ENCODE assay signal across 1 cellular context in the genomic region with DNA sequence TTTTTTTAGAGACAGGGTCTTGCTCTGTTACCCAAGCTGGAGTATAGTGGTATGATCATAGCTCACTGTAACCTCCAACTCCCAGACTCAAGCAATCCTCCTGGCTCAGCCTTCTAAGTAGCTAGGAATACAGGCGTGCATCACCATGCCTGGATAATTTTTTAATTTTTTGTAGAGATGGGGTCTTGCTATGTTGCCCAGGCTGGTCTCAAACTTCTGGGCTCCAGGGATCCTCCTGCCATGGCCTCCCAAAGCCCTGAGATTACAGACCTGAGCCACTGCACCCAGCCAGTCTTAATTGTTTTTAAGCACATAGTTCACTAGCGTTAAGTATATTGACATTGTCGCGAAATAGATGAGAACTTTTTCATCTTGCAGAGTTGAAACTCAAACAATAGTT.
TF ChIP-seq lines count a peak whose summit lies in the region.

No MANE protein-coding gene starts in this region.

TF ChIP-seq in GM12878, 131 proteins besides CTCF, POLR2A, EP300 and RAD21:
- TF ChIP-seq, protein P1, sequence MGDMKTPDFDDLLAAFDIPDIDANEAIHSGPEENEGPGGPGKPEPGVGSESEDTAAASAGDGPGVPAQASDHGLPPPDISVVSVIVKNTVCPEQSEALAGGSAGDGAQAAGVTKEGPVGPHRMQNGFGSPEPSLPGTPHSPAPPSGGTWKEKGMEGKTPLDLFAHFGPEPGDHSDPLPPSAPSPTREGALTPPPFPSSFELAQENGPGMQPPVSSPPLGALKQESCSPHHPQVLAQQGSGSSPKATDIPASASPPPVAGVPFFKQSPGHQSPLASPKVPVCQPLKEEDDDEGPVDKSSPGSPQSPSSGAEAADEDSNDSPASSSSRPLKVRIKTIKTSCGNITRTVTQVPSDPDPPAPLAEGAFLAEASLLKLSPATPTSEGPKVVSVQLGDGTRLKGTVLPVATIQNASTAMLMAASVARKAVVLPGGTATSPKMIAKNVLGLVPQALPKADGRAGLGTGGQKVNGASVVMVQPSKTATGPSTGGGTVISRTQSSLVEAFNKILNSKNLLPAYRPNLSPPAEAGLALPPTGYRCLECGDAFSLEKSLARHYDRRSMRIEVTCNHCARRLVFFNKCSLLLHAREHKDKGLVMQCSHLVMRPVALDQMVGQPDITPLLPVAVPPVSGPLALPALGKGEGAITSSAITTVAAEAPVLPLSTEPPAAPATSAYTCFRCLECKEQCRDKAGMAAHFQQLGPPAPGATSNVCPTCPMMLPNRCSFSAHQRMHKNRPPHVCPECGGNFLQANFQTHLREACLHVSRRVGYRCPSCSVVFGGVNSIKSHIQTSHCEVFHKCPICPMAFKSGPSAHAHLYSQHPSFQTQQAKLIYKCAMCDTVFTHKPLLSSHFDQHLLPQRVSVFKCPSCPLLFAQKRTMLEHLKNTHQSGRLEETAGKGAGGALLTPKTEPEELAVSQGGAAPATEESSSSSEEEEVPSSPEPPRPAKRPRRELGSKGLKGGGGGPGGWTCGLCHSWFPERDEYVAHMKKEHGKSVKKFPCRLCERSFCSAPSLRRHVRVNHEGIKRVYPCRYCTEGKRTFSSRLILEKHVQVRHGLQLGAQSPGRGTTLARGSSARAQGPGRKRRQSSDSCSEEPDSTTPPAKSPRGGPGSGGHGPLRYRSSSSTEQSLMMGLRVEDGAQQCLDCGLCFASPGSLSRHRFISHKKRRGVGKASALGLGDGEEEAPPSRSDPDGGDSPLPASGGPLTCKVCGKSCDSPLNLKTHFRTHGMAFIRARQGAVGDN (IDR thresholded peaks at IDR 0.05) = no peak
- TF ChIP-seq, protein P2, sequence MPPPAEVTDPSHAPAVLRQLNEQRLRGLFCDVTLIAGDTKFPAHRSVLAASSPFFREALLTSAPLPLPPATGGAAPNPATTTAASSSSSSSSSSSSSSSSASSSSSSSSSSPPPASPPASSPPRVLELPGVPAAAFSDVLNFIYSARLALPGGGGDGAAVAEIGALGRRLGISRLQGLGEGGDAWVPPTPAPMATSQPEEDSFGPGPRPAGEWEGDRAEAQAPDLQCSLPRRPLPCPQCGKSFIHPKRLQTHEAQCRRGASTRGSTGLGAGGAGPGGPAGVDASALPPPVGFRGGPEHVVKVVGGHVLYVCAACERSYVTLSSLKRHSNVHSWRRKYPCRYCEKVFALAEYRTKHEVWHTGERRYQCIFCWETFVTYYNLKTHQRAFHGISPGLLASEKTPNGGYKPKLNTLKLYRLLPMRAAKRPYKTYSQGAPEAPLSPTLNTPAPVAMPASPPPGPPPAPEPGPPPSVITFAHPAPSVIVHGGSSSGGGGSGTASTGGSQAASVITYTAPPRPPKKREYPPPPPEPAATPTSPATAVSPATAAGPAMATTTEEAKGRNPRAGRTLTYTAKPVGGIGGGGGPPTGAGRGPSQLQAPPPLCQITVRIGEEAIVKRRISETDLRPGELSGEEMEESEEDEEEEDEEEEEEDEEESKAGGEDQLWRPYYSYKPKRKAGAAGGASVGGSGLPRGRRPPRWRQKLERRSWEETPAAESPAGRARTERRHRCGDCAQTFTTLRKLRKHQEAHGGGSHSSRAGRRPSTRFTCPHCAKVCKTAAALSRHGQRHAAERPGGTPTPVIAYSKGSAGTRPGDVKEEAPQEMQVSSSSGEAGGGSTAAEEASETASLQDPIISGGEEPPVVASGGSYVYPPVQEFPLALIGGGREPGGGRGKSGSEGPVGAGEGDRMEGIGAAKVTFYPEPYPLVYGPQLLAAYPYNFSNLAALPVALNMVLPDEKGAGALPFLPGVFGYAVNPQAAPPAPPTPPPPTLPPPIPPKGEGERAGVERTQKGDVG (CRISPR knock-in tag; IDR thresholded peaks at IDR 0.05) = no peak
- no peak for TF ChIP-seq RBBP5 (conservative IDR thresholded peaks at IDR 0.05)
- TF ChIP-seq EED (IDR thresholded peaks at IDR 0.05; ENCODE audit: low read depth) = no peak
- TF ChIP-seq, protein P3, sequence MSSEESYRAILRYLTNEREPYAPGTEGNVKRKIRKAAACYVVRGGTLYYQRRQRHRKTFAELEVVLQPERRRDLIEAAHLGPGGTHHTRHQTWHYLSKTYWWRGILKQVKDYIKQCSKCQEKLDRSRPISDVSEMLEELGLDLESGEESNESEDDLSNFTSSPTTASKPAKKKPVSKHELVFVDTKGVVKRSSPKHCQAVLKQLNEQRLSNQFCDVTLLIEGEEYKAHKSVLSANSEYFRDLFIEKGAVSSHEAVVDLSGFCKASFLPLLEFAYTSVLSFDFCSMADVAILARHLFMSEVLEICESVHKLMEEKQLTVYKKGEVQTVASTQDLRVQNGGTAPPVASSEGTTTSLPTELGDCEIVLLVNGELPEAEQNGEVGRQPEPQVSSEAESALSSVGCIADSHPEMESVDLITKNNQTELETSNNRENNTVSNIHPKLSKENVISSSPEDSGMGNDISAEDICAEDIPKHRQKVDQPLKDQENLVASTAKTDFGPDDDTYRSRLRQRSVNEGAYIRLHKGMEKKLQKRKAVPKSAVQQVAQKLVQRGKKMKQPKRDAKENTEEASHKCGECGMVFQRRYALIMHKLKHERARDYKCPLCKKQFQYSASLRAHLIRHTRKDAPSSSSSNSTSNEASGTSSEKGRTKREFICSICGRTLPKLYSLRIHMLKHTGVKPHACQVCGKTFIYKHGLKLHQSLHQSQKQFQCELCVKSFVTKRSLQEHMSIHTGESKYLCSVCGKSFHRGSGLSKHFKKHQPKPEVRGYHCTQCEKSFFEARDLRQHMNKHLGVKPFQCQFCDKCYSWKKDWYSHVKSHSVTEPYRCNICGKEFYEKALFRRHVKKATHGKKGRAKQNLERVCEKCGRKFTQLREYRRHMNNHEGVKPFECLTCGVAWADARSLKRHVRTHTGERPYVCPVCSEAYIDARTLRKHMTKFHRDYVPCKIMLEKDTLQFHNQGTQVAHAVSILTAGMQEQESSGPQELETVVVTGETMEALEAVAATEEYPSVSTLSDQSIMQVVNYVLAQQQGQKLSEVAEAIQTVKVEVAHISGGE (CRISPR knock-in tag; IDR thresholded peaks at IDR 0.05) = no peak
- no peak for TF ChIP-seq HDAC2 (IDR thresholded peaks at IDR 0.05)
- TF ChIP-seq MEF2B (IDR thresholded peaks at IDR 0.05; ENCODE audit: partially characterized antibody, poor library complexity, severe bottlenecking) = no peak
- TF ChIP-seq MYB (IDR thresholded peaks at IDR 0.05; ENCODE audit: borderline replicate concordance, low read depth, low read length) = no peak
- TF ChIP-seq DPF2 (IDR thresholded peaks at IDR 0.05) = no peak
- TF ChIP-seq, protein P4, sequence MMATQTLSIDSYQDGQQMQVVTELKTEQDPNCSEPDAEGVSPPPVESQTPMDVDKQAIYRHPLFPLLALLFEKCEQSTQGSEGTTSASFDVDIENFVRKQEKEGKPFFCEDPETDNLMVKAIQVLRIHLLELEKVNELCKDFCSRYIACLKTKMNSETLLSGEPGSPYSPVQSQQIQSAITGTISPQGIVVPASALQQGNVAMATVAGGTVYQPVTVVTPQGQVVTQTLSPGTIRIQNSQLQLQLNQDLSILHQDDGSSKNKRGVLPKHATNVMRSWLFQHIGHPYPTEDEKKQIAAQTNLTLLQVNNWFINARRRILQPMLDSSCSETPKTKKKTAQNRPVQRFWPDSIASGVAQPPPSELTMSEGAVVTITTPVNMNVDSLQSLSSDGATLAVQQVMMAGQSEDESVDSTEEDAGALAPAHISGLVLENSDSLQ (IDR thresholded peaks at IDR 0.05) = no peak
